In the genomic region with DNA sequence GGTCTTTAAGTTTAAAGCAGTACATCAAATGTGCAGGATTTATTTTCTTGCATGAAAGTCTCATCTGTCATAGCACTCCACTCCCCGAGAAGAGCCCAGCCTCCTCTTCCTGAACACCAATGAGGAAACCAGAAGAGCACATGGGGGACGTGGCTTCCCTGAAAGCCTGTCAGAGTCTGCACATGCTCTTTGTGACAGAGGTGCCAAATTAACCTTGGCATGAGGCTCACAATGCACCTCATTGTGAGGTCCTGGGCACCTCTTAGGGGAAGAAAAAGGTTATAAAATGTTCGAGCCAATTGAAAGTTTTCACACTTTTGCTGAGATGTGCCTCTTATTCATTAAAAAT, we compare ENCODE assay signal across 8 cellular contexts.
DNase-seq lines count a peak whose midpoint lies in the region; ATAC-seq, FAIRE-seq and TF ChIP-seq lines count a peak whose summit lies in the region.

No MANE protein-coding gene starts in this region.

- peak; percentile 12 for DNase-seq in activated CD8-positive, alpha-beta T cell treated with anti-CD3 and anti-CD28 coated beads for 36 hours
- no peak for DNase-seq in activated CD8-positive, alpha-beta T cell treated with anti-CD3 and anti-CD28 coated beads, Interleukin-2, amount 10 ng/mL, durations not matched to agents 7 days and 5 days
- DNase-seq in NCI-H1092 (lab: John Stamatoyannopoulos, UW) (peak; percentile 71), UCSD-AML1 (lab: John Stamatoyannopoulos, UW; ENCODE audit: unreplicated experiment) (peak; percentile 14), globus pallidus (ENCODE audit: low spot score) (peak; percentile 63), psoas muscle (peak; percentile 37 to 53), urothelium cell line (ENCODE audit: low spot score) (no peak)

- no peak for FAIRE-seq in urothelium cell line (lab: Jason Lieb, UNC)

- peaks cover 7% of the 10 kb centered on the region for H3K27me3 Mint-ChIP-seq in activated CD8-positive, alpha-beta T cell treated with anti-CD3 and anti-CD28 coated beads for 36 hours
- H3K27me3 Mint-ChIP-seq in activated CD8-positive, alpha-beta T cell treated with anti-CD3 and anti-CD28 coated beads, Interleukin-2, amount 10 ng/mL, durations not matched to agents 7 days and 5 days (ENCODE audit: low read depth): no peaks in the 10 kb centered on the region

- no peaks in the 10 kb centered on the region for H3K36me3 Mint-ChIP-seq in activated CD8-positive, alpha-beta T cell treated with anti-CD3 and anti-CD28 coated beads for 36 hours (ENCODE audit: low read depth)
- peaks cover 3% of the 10 kb centered on the region for H3K36me3 Mint-ChIP-seq in activated CD8-positive, alpha-beta T cell treated with anti-CD3 and anti-CD28 coated beads, Interleukin-2, amount 10 ng/mL, durations not matched to agents 7 days and 5 days (ENCODE audit: low read depth)

- ATAC-seq in activated CD8-positive, alpha-beta T cell treated with anti-CD3 and anti-CD28 coated beads for 36 hours: no peak
- no peak for ATAC-seq in activated CD8-positive, alpha-beta T cell treated with anti-CD3 and anti-CD28 coated beads, Interleukin-2, amount 10 ng/mL, durations not matched to agents 7 days and 5 days
- ATAC-seq in psoas muscle (peak; percentile 95 to 99 (median 98)), GM19395 (IDR thresholded peaks at IDR 0.05; ENCODE audit: unreplicated experiment) (no peak)

- no peak for TF ChIP-seq CTCF in activated CD8-positive, alpha-beta T cell treated with anti-CD3 and anti-CD28 coated beads for 36 hours (IDR thresholded peaks at IDR 0.05)
- no peak for TF ChIP-seq CTCF in psoas muscle (IDR thresholded peaks at IDR 0.05)

- no peaks in the 10 kb centered on the region for H3K9me3 Mint-ChIP-seq in activated CD8-positive, alpha-beta T cell treated with anti-CD3 and anti-CD28 coated beads for 36 hours
- H3K9me3 Mint-ChIP-seq in activated CD8-positive, alpha-beta T cell treated with anti-CD3 and anti-CD28 coated beads, Interleukin-2, amount 10 ng/mL, durations not matched to agents 7 days and 5 days (ENCODE audit: insufficient read depth): no peaks in the 10 kb centered on the region

- no peaks in the 10 kb centered on the region for H3K9me3 ChIP-seq in psoas muscle

- CTCF ChIA-PET in activated CD8-positive, alpha-beta T cell treated with anti-CD3 and anti-CD28 coated beads for 36 hours (lab: Charles Lee): no interaction called here
- CTCF ChIA-PET in activated CD8-positive, alpha-beta T cell treated with anti-CD3 and anti-CD28 coated beads, Interleukin-2, amount 10 ng/mL, durations not matched to agents 7 days and 5 days (lab: Charles Lee): interaction anchor here (0.8 kb wide), 1 partner anchor 1095 kb away, joined by 3 read pairs; no protein-coding TSS in a partner anchor

- peaks cover 20% of the 10 kb centered on the region for H3K4me1 ChIP-seq in psoas muscle

- H3K4me3 Mint-ChIP-seq in activated CD8-positive, alpha-beta T cell treated with anti-CD3 and anti-CD28 coated beads for 36 hours: no peak overlapping the region
- no peak overlapping the region for H3K4me3 Mint-ChIP-seq in activated CD8-positive, alpha-beta T cell treated with anti-CD3 and anti-CD28 coated beads, Interleukin-2, amount 10 ng/mL, durations not matched to agents 7 days and 5 days

- H3K27ac Mint-ChIP-seq in activated CD8-positive, alpha-beta T cell treated with anti-CD3 and anti-CD28 coated beads for 36 hours: no peak overlapping the region
- no peak overlapping the region for H3K27ac Mint-ChIP-seq in activated CD8-positive, alpha-beta T cell treated with anti-CD3 and anti-CD28 coated beads, Interleukin-2, amount 10 ng/mL, durations not matched to agents 7 days and 5 days

- peak overlapping the region; percentile 65 for H3K4me3 ChIP-seq in psoas muscle

- 5 to 7% (median 7%) methylated on average over 3 of the region's 3 CpGs for WGBS in psoas muscle, 3 donors

- H3K4me1 Mint-ChIP-seq in activated CD8-positive, alpha-beta T cell treated with anti-CD3 and anti-CD28 coated beads for 36 hours (ENCODE audit: low read depth): peaks cover 20% of the 10 kb centered on the region
- peaks cover 9% of the 10 kb centered on the region for H3K4me1 Mint-ChIP-seq in activated CD8-positive, alpha-beta T cell treated with anti-CD3 and anti-CD28 coated beads, Interleukin-2, amount 10 ng/mL, durations not matched to agents 7 days and 5 days (ENCODE audit: low read depth)

- no peaks in the 10 kb centered on the region for H3K27me3 ChIP-seq in psoas muscle (ENCODE audit: insufficient read depth in 3 of 3, low read length in 2 of 3)

- peak overlapping the region; percentile 70 for H3K27ac ChIP-seq in psoas muscle

- POLR2A ChIA-PET in activated CD8-positive, alpha-beta T cell treated with anti-CD3 and anti-CD28 coated beads for 36 hours (lab: Charles Lee): no interaction called here
- POLR2A ChIA-PET in activated CD8-positive, alpha-beta T cell treated with anti-CD3 and anti-CD28 coated beads, Interleukin-2, amount 10 ng/mL, durations not matched to agents 7 days and 5 days (lab: Charles Lee): no interaction called here

- intact Hi-C loops in activated CD8-positive, alpha-beta T cell treated with anti-CD3 and anti-CD28 coated beads for 36 hours (cut with micrococcal nuclease): loop anchor here (10.0 kb wide), 1 partner anchor 62 kb away; no protein-coding TSS in a partner anchor
- intact Hi-C loops in psoas muscle (cut with DNase I): loop anchor here in 1 of 2 donors (2.0 kb wide), 1 partner anchor 66 kb away; no protein-coding TSS in a partner anchor

- H3K36me3 ChIP-seq in psoas muscle (ENCODE audit: insufficient read depth in 1 of 2, low read depth in 1 of 2): no peaks in the 10 kb centered on the region

Comparison
In these comparisons a context has a peak if more than half of its experiments do, and no peak if none do; other contexts are left out.
1. DNase-seq: peak in activated CD8-positive, alpha-beta T cell treated with anti-CD3 and anti-CD28 coated beads for 36 hours (single experiment), NCI-H1092 (single experiment), UCSD-AML1 (single experiment), globus pallidus (single experiment) and psoas muscle (2 of 2); none in activated CD8-positive, alpha-beta T cell treated with anti-CD3 and anti-CD28 coated beads, Interleukin-2, amount 10 ng/mL, durations not matched to agents 7 days and 5 days (single experiment) and urothelium cell line (single experiment).
2. ATAC-seq: peak in psoas muscle (4 of 4); none in activated CD8-positive, alpha-beta T cell treated with anti-CD3 and anti-CD28 coated beads for 36 hours (single experiment), activated CD8-positive, alpha-beta T cell treated with anti-CD3 and anti-CD28 coated beads, Interleukin-2, amount 10 ng/mL, durations not matched to agents 7 days and 5 days (single experiment) and GM19395 (single experiment).